In genomic region chr10:34377833-34378232, GRCh38 we compare ENCODE assay signal across 1 cellular context.
TF ChIP-seq lines count a peak whose summit lies in the region.

No MANE protein-coding gene starts in this region.

TF ChIP-seq in WTC11, 78 proteins besides CTCF, POLR2A, EP300 and RAD21 (continued from another document):
- TF ChIP-seq HMGXB4 (CRISPR knock-in tag; IDR thresholded peaks at IDR 0.05) = no peak
- TF ChIP-seq CDX4 (CRISPR knock-in tag; IDR thresholded peaks at IDR 0.05; ENCODE audit: borderline replicate concordance) = no peak
- TF ChIP-seq RELA (CRISPR knock-in tag; IDR thresholded peaks at IDR 0.05; ENCODE audit: borderline replicate concordance) = no peak
- TF ChIP-seq TCF7 (CRISPR knock-in tag; IDR thresholded peaks at IDR 0.05; ENCODE audit: low read depth) = no peak
- TF ChIP-seq NFYB (CRISPR knock-in tag; conservative IDR thresholded peaks at IDR 0.05; ENCODE audit: low read depth) = no peak
- no peak for TF ChIP-seq E2F4 (CRISPR knock-in tag; IDR thresholded peaks at IDR 0.05; ENCODE audit: borderline replicate concordance, low read depth)
- no peak for TF ChIP-seq NR3C1 (CRISPR knock-in tag; conservative IDR thresholded peaks at IDR 0.05; ENCODE audit: low read depth)
- TF ChIP-seq ZNF425 (CRISPR knock-in tag; conservative IDR thresholded peaks at IDR 0.05) = no peak
- no peak for TF ChIP-seq JUN (CRISPR knock-in tag; IDR thresholded peaks at IDR 0.05)
- TF ChIP-seq IRF2 (CRISPR knock-in tag; IDR thresholded peaks at IDR 0.05; ENCODE audit: borderline replicate concordance, low read depth) = no peak
- TF ChIP-seq SMAD4 (CRISPR knock-in tag; IDR thresholded peaks at IDR 0.05) = no peak
